In genomic region chr2:84940088-84940470, GRCh38 we compare ENCODE assay signal across 7 cellular contexts. TPM values are rescaled to one million over a fixed set of nuclear protein-coding genes. Genes with fewer than 3 reads are reported as not detected.
DNase-seq lines count a peak whose midpoint lies in the region; ATAC-seq and TF ChIP-seq lines count a peak whose summit lies in the region.

No MANE protein-coding gene starts in this region.

- peaks cover 24 to 47% (median 33%) of the 10 kb centered on the region in 3 donors for H3K4me1 Mint-ChIP-seq in T-cell

- TF ChIP-seq CTCF in neutrophil (IDR thresholded peaks at IDR 0.05): no peak

- H3K27ac Mint-ChIP-seq in T-cell: peak overlapping the region; percentile 94 to 97

- no peaks in the 10 kb centered on the region for H3K27me3 ChIP-seq in neutrophil

- peak overlapping the region; percentile 81 for H3K27ac ChIP-seq in neutrophil

- no peak for DNase-seq in T-cell
- DNase-seq in stimulated activated CD4-positive, alpha-beta T cell treated with anti-CD3 and anti-CD28 coated beads, Interleukin-2, amount 100 ng/mL, for 24 hours: no peak
- no peak for DNase-seq in hippocampal formation (lab: John Stamatoyannopoulos, UW)

- H3K36me3 ChIP-seq in neutrophil: no peaks in the 10 kb centered on the region

- H3K27me3 Mint-ChIP-seq in T-cell: no peaks in the 10 kb centered on the region

- ATAC-seq in GM18909 (IDR thresholded peaks at IDR 0.05; ENCODE audit: poor library complexity, unreplicated experiment) (peak; percentile 4), HG02678 (IDR thresholded peaks at IDR 0.05; ENCODE audit: unreplicated experiment) (peak; percentile 1), T-cell (replicated peaks in 1 of 4) (no peak), GM21423 (IDR thresholded peaks at IDR 0.05; ENCODE audit: unreplicated experiment) (no peak)

- H3K9me3 Mint-ChIP-seq in T-cell: no peaks in the 10 kb centered on the region

- peaks cover 31 to 38% of the 10 kb centered on the region in 2 experiments for H3K4me1 ChIP-seq in neutrophil (ENCODE audit: control insufficient read depth in 1 of 2, insufficient read depth in 1 of 2, low read depth in 1 of 2, low read length in 1 of 2)

- peak overlapping the region; percentile 62 to 74 (median 69) for H3K4me3 Mint-ChIP-seq in T-cell

- POLR2A ChIA-PET in T-cell (lab: Charles Lee): interaction anchor here (0.7 to 1.4 kb wide), 5 partner anchors 23 to 94 kb away, joined by 3 to 9 read pairs (median 5); partner anchors contain the start of genes KCMF1 (in 1 of the 2) and TMSB10 (in 1 of the 2)

- peak overlapping the region; percentile 18 to 43 for H3K4me3 ChIP-seq in neutrophil (ENCODE audit: low read depth in 1 of 2, low read length in 1 of 2)

- H3K36me3 Mint-ChIP-seq in T-cell: peaks cover 5% of the 10 kb centered on the region

- no peaks in the 10 kb centered on the region for H3K9me3 ChIP-seq in neutrophil

- CTCF ChIA-PET in T-cell (lab: Charles Lee): interaction anchor here (0.6 to 3.1 kb wide), 11 partner anchors 14 to 360 kb away, joined by 3 to 32 read pairs (median 5); partner anchors contain the start of gene KCMF1 (in 1 of the 2)

RNA-seq across cellular contexts. Expression of gene KCMF1, which starts 30.9 kb away (rescaled TPM):
- 10 to 100 TPM; 56.7 to 62.5 (median 60.3) TPM for total RNA-seq in T-cell

RNA-seq across cellular contexts. Expression of gene TMSB10, which starts 34.6 kb away (rescaled TPM):
- 1,000 to 10,000 TPM; 1,423 to 1,890 (median 1,689) TPM for total RNA-seq in T-cell

RNA-seq across cellular contexts. Expression of gene TRABD2A, which starts 59.2 kb away (rescaled TPM):
- total RNA-seq in T-cell: 100 to 1,000 TPM in 3 of 5 donors, 10 to 100 TPM in 2; 77.3 to 219 (median 106) TPM

Comparison
In these comparisons a context has a peak if more than half of its experiments do, and no peak if none do; other contexts are left out.
1. ATAC-seq: peak in GM18909 (single experiment) and HG02678 (single experiment); none in T-cell (0 of 4) and GM21423 (single experiment).